24 cellular contexts compared by ENCODE assay signal in the genomic region with DNA sequence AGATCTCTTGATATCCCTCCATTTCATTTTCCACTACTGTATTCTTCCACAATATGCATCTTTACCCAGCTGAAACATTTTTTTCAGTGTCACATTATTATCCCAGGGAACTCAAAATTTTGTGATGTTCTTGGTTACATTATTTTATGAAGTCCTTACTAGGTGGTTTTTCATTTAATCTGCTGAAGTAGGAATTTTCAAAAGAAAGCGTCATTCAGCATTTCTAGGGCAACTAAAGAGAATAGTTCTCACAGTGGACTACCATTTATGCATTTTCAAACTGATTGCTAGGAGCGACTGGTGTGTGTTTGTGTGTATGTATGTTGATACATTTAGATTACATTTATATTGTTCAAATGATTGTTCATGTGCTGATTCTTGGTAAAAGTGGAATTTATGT. TPM values are rescaled to one million over a fixed set of nuclear protein-coding genes. Genes with fewer than 3 reads are reported as not detected.
A peak's percentile ranks its signal among the peaks of the same experiment; 100 is the strongest.
DNase-seq lines count a peak whose midpoint lies in the region; ATAC-seq and TF ChIP-seq lines count a peak whose summit lies in the region.
"Had no signal": no experiment of that assay in that cellular context is flagged by ENCODE, and none has a peak within 500 bp of the region (broad histone marks: within the 10 kb centered on the region; RNA-seq: fewer than 3 reads in every experiment).

No MANE protein-coding gene starts in this region.

- intact Hi-C loops in activated CD4-positive, alpha-beta T cell treated with anti-CD3 and anti-CD28 coated beads for 36 hours (cut with DNase I, micrococcal nuclease): loop anchor here in 1 of 2 experiments (10.0 kb wide), 1 partner anchor 1702 kb away; no protein-coding TSS in a partner anchor
- intact Hi-C loops in activated CD4-positive, alpha-beta memory T cell treated with anti-CD3 and anti-CD28 coated beads for 36 hours (cut with micrococcal nuclease): no loop called here

- no peaks in the 10 kb centered on the region for H3K27me3 Mint-ChIP-seq in activated CD4-positive, alpha-beta T cell treated with anti-CD3 and anti-CD28 coated beads for 36 hours
- H3K27me3 Mint-ChIP-seq in activated CD4-positive, alpha-beta memory T cell treated with anti-CD3 and anti-CD28 coated beads for 36 hours: no peaks in the 10 kb centered on the region
- no peaks in the 10 kb centered on the region for H3K27me3 Mint-ChIP-seq in naive thymus-derived CD8-positive, alpha-beta T cell
- H3K27me3 Mint-ChIP-seq: activated B cell treated with CpG ODN at 0.5 μM for 24 hours had no signal

- peaks cover 31% of the 10 kb centered on the region for H3K4me1 Mint-ChIP-seq in activated CD4-positive, alpha-beta T cell treated with anti-CD3 and anti-CD28 coated beads for 36 hours
- H3K4me1 Mint-ChIP-seq in activated CD4-positive, alpha-beta memory T cell treated with anti-CD3 and anti-CD28 coated beads for 36 hours (ENCODE audit: low read depth): peaks cover 36% of the 10 kb centered on the region
- peaks cover 14 to 43% (median 18%) of the 10 kb centered on the region in 4 donors for H3K4me1 Mint-ChIP-seq in naive thymus-derived CD8-positive, alpha-beta T cell

- CTCF ChIA-PET in activated CD4-positive, alpha-beta T cell treated with anti-CD3 and anti-CD28 coated beads for 36 hours (lab: Charles Lee): no interaction called here
- CTCF ChIA-PET in activated CD4-positive, alpha-beta memory T cell treated with anti-CD3 and anti-CD28 coated beads for 36 hours (lab: Charles Lee): no interaction called here

- H3K27me3 ChIP-seq in GM06990 (replicated peaks; ENCODE audit: control insufficient read depth, insufficient read depth, low read length): no peaks in the 10 kb centered on the region
- H3K27me3 ChIP-seq: MG63, neutrophil, tibial artery had no signal

- no peak for ATAC-seq in activated CD4-positive, alpha-beta T cell treated with anti-CD3 and anti-CD28 coated beads for 36 hours
- ATAC-seq in naive thymus-derived CD8-positive, alpha-beta T cell: no peak
- no peak for ATAC-seq in GM21825 (IDR thresholded peaks at IDR 0.05; ENCODE audit: unreplicated experiment)
- ATAC-seq: GM23338 had no signal

- no peak for DNase-seq in activated CD4-positive, alpha-beta T cell treated with anti-CD3 and anti-CD28 coated beads for 36 hours
- no peak for DNase-seq in activated CD4-positive, alpha-beta T cell treated with anti-CD3 and anti-CD28 coated beads for 1 hour
- DNase-seq in GM06990 (ENCODE audit: extremely low read depth, insufficient read length) (no peak), iPS-NIHi7 (ENCODE audit: extremely low spot score) (no peak), nucleus accumbens (lab: John Stamatoyannopoulos, UW) (no peak)
- no peak for DNase-seq in activated CD4-positive, alpha-beta memory T cell treated with anti-CD3 and anti-CD28 coated beads for 36 hours
- DNase-seq in naive thymus-derived CD8-positive, alpha-beta T cell: no peak
- DNase-seq: 8988T; activated B cell treated with CpG ODN at 0.5 μM for 24 hours; anterior cingulate cortex; cortex of kidney; islet precursor cell; mesendoderm; MG63; NCI-H1930; NCI-H524 treated with DMSO at 0.1 percent for 48 hours; stimulated activated CD4-positive, alpha-beta T cell treated with anti-CD3 and anti-CD28 coated beads, Interleukin-4, amount 100 ng/mL, for 1 hour; stimulated activated CD8-positive, alpha-beta memory T cell treated with anti-CD3 and anti-CD28 coated beads, Interleukin-4, amount 100 ng/mL, for 48 hours; SW 1271; tibial artery had no signal

- no peaks in the 10 kb centered on the region for H3K9me3 Mint-ChIP-seq in activated CD4-positive, alpha-beta T cell treated with anti-CD3 and anti-CD28 coated beads for 36 hours (ENCODE audit: low read depth)
- H3K9me3 Mint-ChIP-seq in activated CD4-positive, alpha-beta memory T cell treated with anti-CD3 and anti-CD28 coated beads for 36 hours: no peaks in the 10 kb centered on the region
- H3K9me3 Mint-ChIP-seq in naive thymus-derived CD8-positive, alpha-beta T cell: no peaks in the 10 kb centered on the region
- H3K9me3 Mint-ChIP-seq: activated B cell treated with CpG ODN at 0.5 μM for 24 hours, CD14-positive monocyte, GM23338 had no signal

- H3K4me3 ChIP-seq in GM06990 (replicated peaks; ENCODE audit: low read depth, low read length): peak overlapping the region; percentile 100
- H3K4me3 ChIP-seq: GM23338, MG63, tibial artery had no signal

- H3K36me3 ChIP-seq in GM06990 (ENCODE audit: control insufficient read depth, insufficient read depth, low read length): no peaks in the 10 kb centered on the region
- H3K36me3 ChIP-seq: MG63, neutrophil, tibial artery had no signal

- H3K4me3 Mint-ChIP-seq in activated CD4-positive, alpha-beta T cell treated with anti-CD3 and anti-CD28 coated beads for 36 hours: no peak overlapping the region
- peak overlapping the region; percentile 61 for H3K4me3 Mint-ChIP-seq in activated CD4-positive, alpha-beta memory T cell treated with anti-CD3 and anti-CD28 coated beads for 36 hours
- H3K4me3 Mint-ChIP-seq in naive thymus-derived CD8-positive, alpha-beta T cell: peak overlapping the region in 2 of 10 donors; percentile 43 to 70
- H3K4me3 Mint-ChIP-seq: activated B cell treated with CpG ODN at 0.5 μM for 24 hours, GM23338 had no signal

- H3K36me3 Mint-ChIP-seq in activated CD4-positive, alpha-beta T cell treated with anti-CD3 and anti-CD28 coated beads for 36 hours (ENCODE audit: low read depth): peaks cover 8% of the 10 kb centered on the region
- H3K36me3 Mint-ChIP-seq in activated CD4-positive, alpha-beta memory T cell treated with anti-CD3 and anti-CD28 coated beads for 36 hours: peaks cover 9% of the 10 kb centered on the region
- peaks cover 0 to 10% (median 0%) of the 10 kb centered on the region in 3 donors for H3K36me3 Mint-ChIP-seq in naive thymus-derived CD8-positive, alpha-beta T cell

- peak overlapping the region; percentile 73 for H3K27ac Mint-ChIP-seq in activated CD4-positive, alpha-beta T cell treated with anti-CD3 and anti-CD28 coated beads for 36 hours
- no peak overlapping the region for H3K27ac Mint-ChIP-seq in activated CD4-positive, alpha-beta memory T cell treated with anti-CD3 and anti-CD28 coated beads for 36 hours
- H3K27ac Mint-ChIP-seq in naive thymus-derived CD8-positive, alpha-beta T cell: peak overlapping the region in 8 of 10 donors; percentile 6 to 82 (median 48)
- H3K27ac Mint-ChIP-seq: activated B cell treated with CpG ODN at 0.5 μM for 24 hours, GM23338 had no signal

- TF ChIP-seq CTCF in GM06990 (IDR thresholded peaks at IDR 0.05; ENCODE audit: insufficient read depth, low read length, poor library complexity, severe bottlenecking): no peak

- POLR2A ChIA-PET in activated CD4-positive, alpha-beta T cell treated with anti-CD3 and anti-CD28 coated beads for 36 hours (lab: Charles Lee): no interaction called here
- POLR2A ChIA-PET in activated CD4-positive, alpha-beta memory T cell treated with anti-CD3 and anti-CD28 coated beads for 36 hours (lab: Charles Lee): no interaction called here
- POLR2A ChIA-PET in naive thymus-derived CD8-positive, alpha-beta T cell (lab: Charles Lee): no interaction called here

RNA-seq across cellular contexts. Expression of gene TMEM30A, which starts 2.4 kb away (rescaled TPM):
- total RNA-seq in activated CD4-positive, alpha-beta T cell treated with anti-CD3 and anti-CD28 coated beads for 36 hours: 10 to 100 TPM; 23.4 to 44.3 TPM
- 10 to 100 TPM; 46.6 to 50.1 TPM for total RNA-seq in activated CD4-positive, alpha-beta memory T cell treated with anti-CD3 and anti-CD28 coated beads for 36 hours
- total RNA-seq in naive thymus-derived CD8-positive, alpha-beta T cell: 10 to 100 TPM; 67.2 to 68.3 TPM
- 10 to 100 TPM; 36.8 to 50.9 (median 37.8) TPM for polyA plus RNA-seq in naive thymus-derived CD8-positive, alpha-beta T cell

RNA-seq across cellular contexts. Expression of gene COX7A2, which starts 43.4 kb away (rescaled TPM):
- 100 to 1,000 TPM; 468 to 520 TPM for total RNA-seq in activated CD4-positive, alpha-beta T cell treated with anti-CD3 and anti-CD28 coated beads for 36 hours
- 100 to 1,000 TPM; 564 to 566 TPM for total RNA-seq in activated CD4-positive, alpha-beta memory T cell treated with anti-CD3 and anti-CD28 coated beads for 36 hours
- 100 to 1,000 TPM; 198 to 213 TPM for total RNA-seq in naive thymus-derived CD8-positive, alpha-beta T cell
- polyA plus RNA-seq in naive thymus-derived CD8-positive, alpha-beta T cell: 1,000 to 10,000 TPM in 1 of 3 donors, 100 to 1,000 TPM in 2; 788 to 1,025 (median 870) TPM
